In the genomic region with DNA sequence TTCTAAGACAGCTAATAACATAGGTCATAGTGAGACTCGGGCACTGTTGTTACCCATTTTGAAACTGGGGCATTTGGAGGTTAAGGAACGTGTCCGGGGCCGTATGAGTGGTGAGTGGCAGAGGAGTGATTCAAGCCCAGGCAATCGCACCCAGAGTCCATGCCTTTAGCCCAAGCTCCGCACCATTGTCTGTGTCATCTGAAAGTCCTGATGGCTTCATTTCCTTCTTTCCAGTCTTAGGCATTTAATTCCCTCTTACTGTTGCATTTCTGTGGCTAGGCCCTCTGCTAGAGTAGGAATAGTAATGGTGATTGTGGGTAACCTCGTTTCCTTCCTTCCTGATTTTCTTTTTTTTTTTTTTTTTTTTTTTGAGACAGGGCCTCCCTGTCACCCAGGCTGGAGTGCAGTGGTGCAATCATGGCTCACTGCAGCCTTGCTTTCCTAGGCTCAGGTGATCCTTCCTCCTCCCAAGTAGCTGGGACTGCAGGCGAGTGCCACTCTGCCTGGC, we compare ENCODE assay signal across 11 cellular contexts. TPM values are rescaled to one million over a fixed set of nuclear protein-coding genes. Genes with fewer than 3 reads are reported as not detected.
DNase-seq lines count a peak whose midpoint lies in the region; ATAC-seq and TF ChIP-seq lines count a peak whose summit lies in the region.
"Had no signal": no experiment of that assay in that cellular context is flagged by ENCODE, and none has a peak within 500 bp of the region (broad histone marks: within the 10 kb centered on the region; RNA-seq: fewer than 3 reads in every experiment).

No MANE protein-coding gene starts in this region.

- no peaks in the 10 kb centered on the region for H3K4me1 ChIP-seq in breast epithelium

- no peaks in the 10 kb centered on the region for H3K36me3 ChIP-seq in breast epithelium

- no peaks in the 10 kb centered on the region for H3K27me3 ChIP-seq in breast epithelium

- DNase-seq in AG08395 (ENCODE audit: low spot score) (peak; percentile 24), HFFc6 (no peak), UCSD-AML1 (lab: John Stamatoyannopoulos, UW; ENCODE audit: unreplicated experiment) (peak; percentile 59), left cardiac atrium (no peak), breast epithelium (ENCODE audit: low spot score in 2 of 2) (no peak)
- no peak for DNase-seq in activated effector memory CD4-positive, alpha-beta T cell treated with anti-CD3 and anti-CD28 coated beads, Interleukin-2, amount 50 U/mL, for 16 hours
- DNase-seq: naive B cell; stimulated activated naive CD4-positive, alpha-beta T cell treated with Interleukin-2 at 50 U/mL for 16 hours had no signal

- H3K4me1 Mint-ChIP-seq in HFFc6 (ENCODE audit: low read depth), result peaks cover 29% of the 10 kb centered on the region

- no peaks in the 10 kb centered on the region for H3K9me3 ChIP-seq in breast epithelium

- H3K27ac Mint-ChIP-seq in HFFc6, result peak overlapping the region; percentile 60
- H3K27ac Mint-ChIP-seq: T-helper 1 cell treated with Interleukin-12 subunit alpha and Interleukin-12 subunit beta and Interleukin-4 antibody, amounts not matched to agents 30 μg/mL and 1 μg/mL, for 36 hours had no signal

- H3K27me3 Mint-ChIP-seq in HFFc6 (ENCODE audit: insufficient read depth), result no peaks in the 10 kb centered on the region; the same call in none of the 2 replicates
- H3K27me3 Mint-ChIP-seq: naive B cell had no signal

- TF ChIP-seq POLR2A in breast epithelium (IDR thresholded peaks at IDR 0.05), result no peak

- ATAC-seq in left cardiac atrium (peak; percentile 59 to 74), HG02840 (IDR thresholded peaks at IDR 0.05; ENCODE audit: low FRiP score, unreplicated experiment) (no peak), HG02798 (IDR thresholded peaks at IDR 0.05; ENCODE audit: poor library complexity, unreplicated experiment) (no peak)

- H3K36me3 Mint-ChIP-seq in HFFc6 (ENCODE audit: low read depth), result peaks cover 13% of the 10 kb centered on the region

- H3K4me3 ChIP-seq in breast epithelium, result no peak overlapping the region

- no peak overlapping the region for H3K27ac ChIP-seq in breast epithelium

- intact Hi-C loops in left cardiac atrium (cut with DNase I), result loop anchor here in 1 of 2 donors (5.0 kb wide), 1 partner anchor 75 kb away; no protein-coding TSS in a partner anchor
- intact Hi-C loops in breast epithelium (cut with DNase I; ENCODE audit: low total_unique reads), result no loop called here

- no peak for TF ChIP-seq CTCF in HFFc6 (IDR thresholded peaks at IDR 0.05)
- TF ChIP-seq CTCF in breast epithelium (IDR thresholded peaks at IDR 0.05), result no peak

- H3K9me3 Mint-ChIP-seq in HFFc6, result no peaks in the 10 kb centered on the region
- H3K9me3 Mint-ChIP-seq: T-helper 1 cell treated with Interleukin-12 subunit alpha and Interleukin-12 subunit beta and Interleukin-4 antibody, amounts not matched to agents 30 μg/mL and 1 μg/mL, for 36 hours had no signal

- no peak overlapping the region for H3K4me3 Mint-ChIP-seq in HFFc6
- H3K4me3 Mint-ChIP-seq: naive B cell; T-helper 1 cell treated with Interleukin-12 subunit alpha and Interleukin-12 subunit beta and Interleukin-4 antibody, amounts not matched to agents 30 μg/mL and 1 μg/mL, for 36 hours had no signal

RNA-seq across cellular contexts. Expression of a gene that starts 49.8 kb away (rescaled TPM):
- total RNA-seq in HFFc6 (2021; fragmentation: NEBNext Ultra II Directional; extraction: Animal tissue kit (Norgen Biotek cat#: 25700)), result 10 to 100 TPM; 56.0 to 77.5 (median 74.4) TPM
- total RNA-seq in left cardiac atrium (10 to 100 TPM; 43.2 to 51.7 TPM), breast epithelium (10 to 100 TPM; 11.2 to 18.7 (median 18.4) TPM)

RNA-seq across cellular contexts. Expression of a gene that starts 56.6 kb away (rescaled TPM):
- 10 to 100 TPM; 15.7 to 21.7 (median 17.6) TPM for total RNA-seq in HFFc6 (2021; fragmentation: NEBNext Ultra II Directional; extraction: Animal tissue kit (Norgen Biotek cat#: 25700))
- total RNA-seq in left cardiac atrium (10 to 100 TPM; 12.1 to 14.2 TPM), breast epithelium (10 to 100 TPM; 12.1 to 20.6 (median 15.7) TPM)

Comparison
In these comparisons a context has a peak if more than half of its experiments do, and no peak if none do; other contexts are left out.
1. DNase-seq: peak in AG08395 (single experiment) and UCSD-AML1 (single experiment); none in HFFc6 (single experiment), left cardiac atrium (single experiment), breast epithelium (0 of 2) and activated effector memory CD4-positive, alpha-beta T cell treated with anti-CD3 and anti-CD28 coated beads, Interleukin-2, amount 50 U/mL, for 16 hours (single experiment).
2. ATAC-seq: peak in left cardiac atrium (2 of 2); none in HG02840 (single experiment) and HG02798 (single experiment).